In genomic region chr13:75641026-75641425, GRCh38 we compare ENCODE assay signal across 29 cellular contexts. TPM values are rescaled to one million over a fixed set of nuclear protein-coding genes. Genes with fewer than 3 reads are reported as not detected.
DNase-seq lines count a peak whose midpoint lies in the region; ATAC-seq, FAIRE-seq and TF ChIP-seq lines count a peak whose summit lies in the region.
"Had no signal": no experiment of that assay in that cellular context is flagged by ENCODE, and none has a peak within 500 bp of the region (broad histone marks: within the 10 kb centered on the region; RNA-seq: fewer than 3 reads in every experiment).

No MANE protein-coding gene starts in this region.

- RAD21 ChIA-PET in GM12878 (lab: Charles Lee; ENCODE audit: unreplicated experiment) = no interaction called here

- no peak for TF ChIP-seq RAD21 in GM12878 (IDR thresholded peaks at IDR 0.05; ENCODE audit: insufficient read depth, low read depth, low read length)

- SMC1A ChIA-PET in GM12878 (lab: Charles Lee; ENCODE audit: uncharacterized antibody, unreplicated experiment) = interaction anchor here (1.5 kb wide), 1 partner anchor 62 kb away, joined by 3 read pairs; no protein-coding TSS in a partner anchor

- BruUV-seq in GM12878 (replicated peaks; lab: Mats Ljungman, UMichigan) = no TSS peak

- H3K9me3 ChIP-seq in GM12878 (replicated peaks; ENCODE audit: control insufficient read depth, insufficient read depth, low read length) (no peaks in the 10 kb centered on the region), osteoblast (ENCODE audit: low read depth, low read length) (no peaks in the 10 kb centered on the region), right lobe of liver (no peaks in the 10 kb centered on the region)
- H3K9me3 ChIP-seq: BLaER1, SJCRH30 had no signal

- TF ChIP-seq CTCF in AG09309 (IDR thresholded peaks at IDR 0.05; ENCODE audit: control insufficient read depth, insufficient read depth, low read depth, low read length, missing control alignments) (no peak), HFFc6 (IDR thresholded peaks at IDR 0.05) (no peak), GM12878 (IDR thresholded peaks at IDR 0.05 in 2 of 3, conservative IDR thresholded peaks at IDR 0.05 in 1 of 3; ENCODE audit: control insufficient read depth in 2 of 3, extremely low read depth in 1 of 3, insufficient read depth in 1 of 3, low read depth in 3 of 3, low read length in 3 of 3) (no peak), osteoblast (IDR thresholded peaks at IDR 0.05; ENCODE audit: extremely low read depth, low read depth, low read length) (no peak), right lobe of liver (IDR thresholded peaks at IDR 0.05) (no peak)

- H3K4me2 ChIP-seq in GM12878 (ENCODE audit: control insufficient read depth, insufficient read depth) = peak overlapping the region; percentile 34; the same call in 1 of the 2 replicates
- H3K4me2 ChIP-seq in osteoblast (ENCODE audit: insufficient read depth, low read length) = peak overlapping the region; percentile 90
- H3K4me2 ChIP-seq: BLaER1 had no signal

- POLR2A ChIA-PET in GM12878 (lab: Charles Lee) = interaction anchor here (0.5 kb wide), 1 partner anchor 111 kb away, joined by 4 read pairs; no protein-coding TSS in a partner anchor

- no peak overlapping the region for H2AFZ ChIP-seq in GM12878 (ENCODE audit: control insufficient read depth, low read depth, low read length)
- H2AFZ ChIP-seq in osteoblast (ENCODE audit: low read length) = no peak overlapping the region

- no peaks in the 10 kb centered on the region for H4K20me1 ChIP-seq in GM12878 (ENCODE audit: control insufficient read depth, insufficient read depth)
- peaks cover 74% of the 10 kb centered on the region for H4K20me1 ChIP-seq in osteoblast (ENCODE audit: insufficient read depth, low read length)

- H3K27me3 ChIP-seq in GM12878 (replicated peaks in 1 of 2; ENCODE audit: control insufficient read depth in 2 of 2, insufficient read depth in 2 of 2, low read length in 1 of 2) (no peaks in the 10 kb centered on the region), osteoblast (ENCODE audit: insufficient read depth, low read length) (no peaks in the 10 kb centered on the region), right lobe of liver (peaks cover 0 to 6% of the 10 kb centered on the region in 2 donors)
- H3K27me3 ChIP-seq: SJCRH30 had no signal

- WGBS in GM12878 (ENCODE audit: insufficient coverage, insufficient replicate concordance, low lambda C conversion rate, missing lambda C conversion rate) = 74% methylated on average over 6 of the region's 6 CpGs
- WGBS in right lobe of liver (ENCODE audit: insufficient coverage, low coverage, low lambda C conversion rate, missing lambda C conversion rate) = 96% methylated on average over 4 of the region's 6 CpGs

- H3K27ac ChIP-seq in GM12878 (ENCODE audit: control insufficient read depth, insufficient read depth) (no peak overlapping the region), osteoblast (ENCODE audit: low read depth, low read length) (no peak overlapping the region), right lobe of liver (no peak overlapping the region)
- H3K27ac ChIP-seq: BLaER1, SJCRH30 had no signal

- no peak for ATAC-seq in GM12878
- ATAC-seq in right lobe of liver = no peak
- no peak for ATAC-seq in HG03108 (IDR thresholded peaks at IDR 0.05; ENCODE audit: unreplicated experiment)
- no peak for ATAC-seq in GM18858 (IDR thresholded peaks at IDR 0.05; ENCODE audit: unreplicated experiment)
- ATAC-seq: HepG2, K562, PC-3, Right ventricle myocardium inferior had no signal

- no peak for TF ChIP-seq POLR2A in GM12878 (IDR thresholded peaks at IDR 0.05; ENCODE audit: low read depth, low read length)
- TF ChIP-seq POLR2A in right lobe of liver (IDR thresholded peaks at IDR 0.05) = no peak

- H3K36me3 ChIP-seq in GM12878 (ENCODE audit: control insufficient read depth in 2 of 2, insufficient read depth in 2 of 2, low read length in 1 of 2) = no peaks in the 10 kb centered on the region; a peak in 1 of 4 replicates
- H3K36me3 ChIP-seq in osteoblast (ENCODE audit: insufficient read depth, low read length) = peaks cover 76% of the 10 kb centered on the region
- no peaks in the 10 kb centered on the region for H3K36me3 ChIP-seq in right lobe of liver
- H3K36me3 ChIP-seq: BLaER1, SJCRH30 had no signal

- DNase-seq in AG09309 (ENCODE audit: low read depth) (no peak), HFFc6 (no peak), GM12878 (ENCODE audit: low read depth, low spot score) (no peak), osteoblast (ENCODE audit: insufficient read length, low spot score, missing footprints) (no peak), right lobe of liver (no peak), GM19239 (ENCODE audit: insufficient read length, low spot score) (no peak)
- DNase-seq: 8988T; ACHN; CD4-positive, alpha-beta T cell; DMS53; H7; MV-4-11; NCI-H1105; NCI-H1436 treated with DMSO at 0.1 percent for 48 hours; NCI-H187 treated with DMSO at 0.1 percent for 48 hours; NCI-H524 treated with DMSO at 0.1 percent for 48 hours; NCI-H774; NK-92 treated with Interleukin-12 subunit alpha and Interleukin-12 subunit beta, amount 100 ng/mL, for 24 hours; PC-3; SJCRH30 had no signal

- FAIRE-seq in GM12878 (lab: Jason Lieb, UNC) (no peak), GM19239 (lab: Jason Lieb, UNC) (no peak)
- FAIRE-seq: D721Med, G401.6, GM12891, HepG2, K562 had no signal

- in situ Hi-C loops in GM12878 (cut with MboI) = no loop called here

- peaks cover 70% of the 10 kb centered on the region for H3K4me1 Mint-ChIP-seq in HFFc6 (ENCODE audit: low read depth)

- CTCF ChIA-PET in GM12878 (lab: Yijun Ruan, JAX) = no interaction called here

- intact Hi-C loops in GM12878 (cut with micrococcal nuclease; ENCODE audit: unreplicated experiment) (loop anchor here (10.0 kb wide), 1 partner anchor 266 kb away; no protein-coding TSS in a partner anchor), right lobe of liver (cut with DNase I) (no loop called here)

- no peak overlapping the region for H3K9ac ChIP-seq in GM12878 (ENCODE audit: control insufficient read depth, insufficient read depth, low read length)
- H3K9ac ChIP-seq: BLaER1 had no signal

- H3K4me3 Mint-ChIP-seq in HFFc6 = peak overlapping the region; percentile 97
- H3K4me3 Mint-ChIP-seq: CD4-positive, alpha-beta T cell had no signal

- H3K4me3 ChIP-seq in AG09309 (ENCODE audit: control insufficient read depth, low read depth, low read length) = peak overlapping the region; percentile 96
- H3K4me3 ChIP-seq in GM12878 = no peak overlapping the region
- H3K4me3 ChIP-seq in osteoblast (ENCODE audit: insufficient read depth, low read length) = peak overlapping the region; percentile 94
- no peak overlapping the region for H3K4me3 ChIP-seq in right lobe of liver
- H3K4me3 ChIP-seq: BLaER1, K562, SJCRH30 had no signal

- H3K27ac Mint-ChIP-seq in HFFc6 = peak overlapping the region; percentile 58
- H3K27ac Mint-ChIP-seq: CD4-positive, alpha-beta T cell had no signal

- H3K36me3 Mint-ChIP-seq in HFFc6 (ENCODE audit: low read depth) = peaks cover 84% of the 10 kb centered on the region

- peaks cover under 1% of the 10 kb centered on the region for H3K4me1 ChIP-seq in GM12878 (ENCODE audit: control insufficient read depth, insufficient read depth, low read length)
- H3K4me1 ChIP-seq in osteoblast (ENCODE audit: insufficient read depth, low read length) = peaks cover 63% of the 10 kb centered on the region
- H3K4me1 ChIP-seq in right lobe of liver = peaks cover 0 to 6% (median 0%) of the 10 kb centered on the region in 4 donors
- H3K4me1 ChIP-seq: SJCRH30 had no signal

- no peak for TF ChIP-seq EP300 in GM12878 (IDR thresholded peaks at IDR 0.05; ENCODE audit: borderline replicate concordance in 1 of 2, control insufficient read depth in 1 of 2, low read depth in 2 of 2, low read length in 2 of 2)

- peaks cover 4% of the 10 kb centered on the region; the same call in 1 of the 2 replicates for H3K27me3 Mint-ChIP-seq in HFFc6 (ENCODE audit: insufficient read depth)

- peaks cover 10% of the 10 kb centered on the region for H3K79me2 ChIP-seq in GM12878 (ENCODE audit: control insufficient read depth, insufficient read depth, low read length)
- peaks cover 99% of the 10 kb centered on the region for H3K79me2 ChIP-seq in osteoblast (ENCODE audit: insufficient read depth, low read length)

- no peaks in the 10 kb centered on the region for H3K9me3 Mint-ChIP-seq in HFFc6
- H3K9me3 Mint-ChIP-seq: CD4-positive, alpha-beta T cell had no signal

TF ChIP-seq in GM12878, 131 proteins besides CTCF, POLR2A, EP300 and RAD21 (continues in another document):
- TF ChIP-seq, protein P1, sequence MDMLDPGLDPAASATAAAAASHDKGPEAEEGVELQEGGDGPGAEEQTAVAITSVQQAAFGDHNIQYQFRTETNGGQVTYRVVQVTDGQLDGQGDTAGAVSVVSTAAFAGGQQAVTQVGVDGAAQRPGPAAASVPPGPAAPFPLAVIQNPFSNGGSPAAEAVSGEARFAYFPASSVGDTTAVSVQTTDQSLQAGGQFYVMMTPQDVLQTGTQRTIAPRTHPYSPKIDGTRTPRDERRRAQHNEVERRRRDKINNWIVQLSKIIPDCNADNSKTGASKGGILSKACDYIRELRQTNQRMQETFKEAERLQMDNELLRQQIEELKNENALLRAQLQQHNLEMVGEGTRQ (IDR thresholded peaks at IDR 0.05; ENCODE audit: borderline replicate concordance, low read depth, low read length) = no peak
- TF ChIP-seq BMI1 (IDR thresholded peaks at IDR 0.05; ENCODE audit: borderline replicate concordance) = no peak
- no peak for TF ChIP-seq RAD51 (IDR thresholded peaks at IDR 0.05)
- TF ChIP-seq SMARCA5 (IDR thresholded peaks at IDR 0.05) = no peak
- no peak for TF ChIP-seq ETV6 (conservative IDR thresholded peaks at IDR 0.05 in 1 of 2, IDR thresholded peaks at IDR 0.05 in 1 of 2; ENCODE audit: borderline replicate concordance in 1 of 2, low read depth in 1 of 2)

RNA-seq across cellular contexts. Expression of gene LMO7, which starts 4.9 kb away (rescaled TPM):
- 100 to 1,000 TPM; 682 to 843 (median 813) TPM for total RNA-seq in HFFc6 (2021; fragmentation: NEBNext Ultra II Directional; extraction: Animal tissue kit (Norgen Biotek cat#: 25700))
- total RNA-seq in GM12878 (2013; cell fraction: nucleolus; rRNA removed) = 77.3 and 85.4 TPM in 2 replicates
- total RNA-seq in GM12878 (2014; rRNA removed) (48.8 and 49.7 TPM in 2 replicates), GM12878 (2014; rRNA removed; fragmentation: Illumina TruSeq; extraction: Trizol) (58.3 and 61.3 TPM in 2 replicates), GM12878 (2021) (35.5 and 36.6 TPM in 2 replicates), osteoblast (465 and 536 TPM in 2 replicates), right lobe of liver (10 to 100 TPM; 42.3 to 60.2 (median 51.1) TPM)
- polyA plus RNA-seq in GM12878 (2011; ENCODE audit: low read depth) = 25.9 TPM
- polyA plus RNA-seq in GM12878 (2011; rRNA removed) (8.5 and 11.2 TPM in 2 replicates), GM12878 (2014; fragmentation: Illumina TruSeq; extraction: Trizol) (62.4 and 67.8 TPM in 2 replicates), GM12878 (2014; fragmentation: Nextera tagmentation; extraction: Ambion mirVana) (10 to 100 TPM; 12.7 to 13.2 TPM), GM12878 (2014; rRNA removed) (29.3 and 30.0 TPM in 2 replicates), GM12878 (2016; fragmentation: Nextera tagmentation; extraction: Ambion mirVana) (10 to 100 TPM; 37.0 to 38.0 TPM)
- polyA plus RNA-seq in GM12878 (2011; cell fraction: cytosol; rRNA removed) = 7.4 and 10.4 TPM in 2 replicates
- 37.7 and 85.2 TPM in 2 replicates for polyA plus RNA-seq in GM12878 (2011; cell fraction: nucleus; rRNA removed)
- 47.0 and 55.9 TPM in 2 replicates for polyA plus RNA-seq in GM12878 (2012)
- 11.1 and 13.8 TPM in 2 replicates for polyA minus RNA-seq in GM12878 (2011; rRNA and poly(A)+ RNA removed)
- 5.6 and 6.0 TPM in 2 replicates for polyA minus RNA-seq in GM12878 (2011; cell fraction: cytosol; rRNA and poly(A)+ RNA removed)
- 23.5 and 47.2 TPM in 2 replicates for polyA minus RNA-seq in GM12878 (2011; cell fraction: nucleus; rRNA and poly(A)+ RNA removed)

Comparison
In these comparisons a context has a peak if more than half of its experiments do, and no peak if none do; other contexts are left out.
1. H3K4me3 ChIP-seq: peak in AG09309 (single experiment) and osteoblast (single experiment); none in GM12878 (single experiment) and right lobe of liver (0 of 3).